In genomic region chr17:50270430-50271172, GRCh38 we compare ENCODE assay signal across 10 cellular contexts. TPM values are rescaled to one million over a fixed set of nuclear protein-coding genes. Genes with fewer than 3 reads are reported as not detected.
A peak's percentile ranks its signal among the peaks of the same experiment; 100 is the strongest.
DNase-seq lines count a peak whose midpoint lies in the region; ATAC-seq, FAIRE-seq and TF ChIP-seq lines count a peak whose summit lies in the region.
"Had no signal": no experiment of that assay in that cellular context is flagged by ENCODE, and none has a peak within 500 bp of the region (broad histone marks: within the 10 kb centered on the region; RNA-seq: fewer than 3 reads in every experiment).

No MANE protein-coding gene starts in this region.

- peak; percentile 51 for ATAC-seq in Right ventricle myocardium inferior

- TF ChIP-seq CTCF in WI38 (IDR thresholded peaks at IDR 0.05; ENCODE audit: low read depth, low read length) (no peak), GM20000 (IDR thresholded peaks at IDR 0.05; ENCODE audit: extremely low read depth, missing control alignments) (no peak)

- peak overlapping the region; percentile 33 for H3K4me3 ChIP-seq in WI38 (ENCODE audit: low read depth, low read length)
- H3K4me3 ChIP-seq: dorsolateral prefrontal cortex, pancreas had no signal

- intact Hi-C loops in Right ventricle myocardium inferior (cut with DNase I), result no loop called here

- DNase-seq in ELF-1 (ENCODE audit: low read depth, low spot score) (peak; percentile 43), Right ventricle myocardium inferior (ENCODE audit: missing footprints) (no peak), retina (peak; percentile 78), GM20000 (ENCODE audit: low spot score) (no peak), activated gamma-delta T cell treated with Interleukin-2 at 50 U/mL for 16 hours (no peak), KBM-7 (no peak), RCC 7860 (ENCODE audit: low spot score) (no peak)

- in situ Hi-C loops in KBM-7 (cut with MboI; ENCODE audit: low pct_unique_long_range_greater_than_20kb, low sequenced_read_pairs), result loop anchor here (10.0 kb wide), 1 partner anchor 56 kb away; no protein-coding TSS in a partner anchor

- FAIRE-seq in RCC 7860 (lab: Jason Lieb, UNC), result no peak
- FAIRE-seq: pancreas had no signal

RNA-seq across cellular contexts. Expression of gene TMEM92, which starts 3.7 kb away (rescaled TPM):
- not detected for total RNA-seq in Right ventricle myocardium inferior

Comparison
In these comparisons a context has a peak if more than half of its experiments do, and no peak if none do; other contexts are left out.
1. DNase-seq: peak in ELF-1 (single experiment) and retina (single experiment); none in Right ventricle myocardium inferior (single experiment), GM20000 (single experiment), activated gamma-delta T cell treated with Interleukin-2 at 50 U/mL for 16 hours (single experiment), KBM-7 (single experiment) and RCC 7860 (single experiment).